24 cellular contexts compared by ENCODE assay signal in the genomic region with DNA sequence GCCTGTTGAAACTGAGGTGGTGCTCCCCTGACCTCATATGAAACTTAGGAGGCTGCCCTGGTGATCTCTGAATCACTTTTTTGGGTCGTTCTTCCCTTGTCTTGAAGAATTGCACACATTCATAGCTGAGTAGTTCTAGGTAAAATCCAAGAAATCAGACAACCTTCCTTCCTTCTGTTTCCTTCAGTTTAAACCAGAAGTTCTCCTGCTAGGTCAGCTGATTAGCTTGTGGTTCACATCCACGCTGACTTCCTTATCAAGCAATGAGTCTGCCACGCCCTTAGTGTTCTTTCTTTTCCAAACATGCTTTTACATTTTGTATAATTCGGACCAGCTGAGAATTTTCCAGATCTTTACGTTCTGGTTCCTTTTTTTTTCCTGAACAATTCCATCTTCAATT.
"Had no signal": no experiment of that assay in that cellular context is flagged by ENCODE, and none has a peak within 500 bp of the region (broad histone marks: within the 10 kb centered on the region; RNA-seq: fewer than 3 reads in every experiment).

No MANE protein-coding gene starts in this region.

- DNase-seq: dorsolateral prefrontal cortex; effector CD4-positive, alpha-beta T cell; foreskin fibroblast; heart left ventricle; hippocampal formation; left cardiac atrium; left lung; mesenchymal stem cell; naive thymus-derived CD4-positive, alpha-beta T cell; nucleus accumbens; ovary; posterior cingulate gyrus; psoas muscle; right cardiac atrium; sigmoid colon; spleen; stimulated activated CD4-positive, alpha-beta T cell treated with anti-CD3 and anti-CD28 coated beads, Interleukin-4, amount 100 ng/mL, for 4 hours; stimulated activated naive CD8-positive, alpha-beta T cell treated with anti-CD3 and anti-CD28 coated beads, Interleukin-15, Interleukin-2, amounts not matched to agents 100 U/mL and 50 U/mL, for 24 hours; substantia nigra; testis; tibial artery had no signal

- H3K9me3 ChIP-seq: gastroesophageal sphincter, heart left ventricle, left lung, ovary, psoas muscle, sigmoid colon, spleen, testis, tibial artery had no signal

- H3K27ac ChIP-seq: gastroesophageal sphincter, heart left ventricle, left lung, neural progenitor cell, ovary, psoas muscle, sigmoid colon, spleen, testis, tibial artery had no signal

- H3K27me3 ChIP-seq: dorsolateral prefrontal cortex, gastroesophageal sphincter, heart left ventricle, left lung, neural progenitor cell, ovary, sigmoid colon, spleen, testis, tibial artery had no signal

- ATAC-seq: gastroesophageal sphincter; heart left ventricle; left cardiac atrium; left lung; naive thymus-derived CD4-positive, alpha-beta T cell; psoas muscle; right cardiac atrium; stimulated activated memory B cell treated with anti-CD40 and anti-IgM and Interleukin-4, amounts not matched to agents 10 μg/mL and 1 μg/mL and 100 μg/mL, for 72 hours; stimulated activated naive CD8-positive, alpha-beta T cell treated with anti-CD3 and anti-CD28 coated beads, Interleukin-15, Interleukin-2, amounts not matched to agents 100 U/mL and 50 U/mL, for 24 hours had no signal

- H3K4me1 ChIP-seq: gastroesophageal sphincter, heart left ventricle, left lung, psoas muscle, sigmoid colon, spleen, testis, tibial artery had no signal

- H3K4me3 ChIP-seq: dorsolateral prefrontal cortex, gastroesophageal sphincter, heart left ventricle, left lung, neural progenitor cell, ovary, psoas muscle, sigmoid colon, spleen, testis, tibial artery had no signal

- H3K36me3 ChIP-seq: gastroesophageal sphincter, heart left ventricle, left lung, neural progenitor cell, ovary, sigmoid colon, spleen, tibial artery had no signal
